8 cellular contexts compared by ENCODE assay signal in the genomic region with DNA sequence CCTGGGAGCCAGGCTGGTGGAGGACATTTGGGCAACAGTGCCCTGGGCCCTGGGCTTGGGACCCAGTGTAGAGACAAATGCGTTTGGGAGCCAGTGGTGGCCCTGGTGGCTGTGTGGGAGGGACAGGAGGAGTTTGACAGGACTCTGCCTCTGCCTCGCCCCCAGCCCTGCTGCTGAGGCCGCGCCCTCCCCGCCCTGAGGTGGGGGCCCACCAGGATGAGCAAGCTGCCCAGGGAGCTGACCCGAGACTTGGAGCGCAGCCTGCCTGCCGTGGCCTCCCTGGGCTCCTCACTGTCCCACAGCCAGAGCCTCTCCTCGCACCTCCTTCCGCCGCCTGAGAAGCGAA. TPM values are rescaled to one million over a fixed set of nuclear protein-coding genes. Genes with fewer than 3 reads are reported as not detected.
DNase-seq lines count a peak whose midpoint lies in the region; ATAC-seq, FAIRE-seq and TF ChIP-seq lines count a peak whose summit lies in the region.
"Had no signal": no experiment of that assay in that cellular context is flagged by ENCODE, and none has a peak within 500 bp of the region (broad histone marks: within the 10 kb centered on the region; RNA-seq: fewer than 3 reads in every experiment).

No MANE protein-coding gene starts in this region.

- H3K27ac ChIP-seq in A549 (no peak overlapping the region), WERI-Rb-1 (peak overlapping the region; percentile 95), mesenchymal stem cell (ENCODE audit: low read length, poor library complexity, severe bottlenecking) (no peak overlapping the region)

- peak overlapping the region in 1 of 2 experiments; percentile 2 for H2BK12ac ChIP-seq in mesenchymal stem cell (ENCODE audit: low read length in 2 of 2)

- no peak overlapping the region for H3K9ac ChIP-seq in mesenchymal stem cell (ENCODE audit: low read length)

- no peak overlapping the region for H2AFZ ChIP-seq in mesenchymal stem cell (ENCODE audit: low read depth, low read length)

- CTCF ChIA-PET in A549 (lab: Yijun Ruan, JAX): interaction anchor here (0.7 to 48.4 kb wide), 15 partner anchors 31 to 522 kb away, joined by 3 to 1581 read pairs (median 7); a partner anchor contains a TSS

- H3K9me3 ChIP-seq in A549 (no peaks in the 10 kb centered on the region), WERI-Rb-1 (ENCODE audit: severe bottlenecking) (no peaks in the 10 kb centered on the region), mesenchymal stem cell (ENCODE audit: control insufficient read depth, low read length) (no peaks in the 10 kb centered on the region)

- TF ChIP-seq RAD21 in A549 (conservative IDR thresholded peaks at IDR 0.05 in 1 of 2, IDR thresholded peaks at IDR 0.05 in 1 of 2): no peak

- TF ChIP-seq CTCF in A549 (IDR thresholded peaks at IDR 0.05) (no peak), WERI-Rb-1 (IDR thresholded peaks at IDR 0.05; ENCODE audit: low read depth, low read length) (no peak)

- H3K36me3 ChIP-seq in WERI-Rb-1: peaks cover 39% of the 10 kb centered on the region
- H3K36me3 ChIP-seq in mesenchymal stem cell (ENCODE audit: control insufficient read depth in 1 of 2, insufficient read depth in 2 of 2, low read depth in 1 of 2, low read length in 2 of 2): peaks cover 10 to 50% of the 10 kb centered on the region in 2 experiments

- POLR2A ChIA-PET in A549 (lab: Yijun Ruan, JAX): interaction anchor here (1.0 kb wide), 3 partner anchors 16 to 47 kb away, joined by 3 read pairs; a partner anchor contains a TSS

- no peak overlapping the region for H2BK15ac ChIP-seq in mesenchymal stem cell (ENCODE audit: low read depth, poor library complexity, severe bottlenecking)

- H3K4me1 ChIP-seq in A549: no peaks in the 10 kb centered on the region
- H3K4me1 ChIP-seq in mesenchymal stem cell (ENCODE audit: control insufficient read depth, insufficient read depth, low read depth, low read length): peaks cover 31% of the 10 kb centered on the region

- H3K18ac ChIP-seq in mesenchymal stem cell (ENCODE audit: low read depth in 1 of 2, low read length in 2 of 2): peak overlapping the region in 1 of 2 experiments; percentile 22

- H3K4me3 ChIP-seq in A549: no peak overlapping the region
- no peak overlapping the region for H3K4me3 ChIP-seq in WERI-Rb-1 (ENCODE audit: low read depth, low read length)
- H3K4me3 ChIP-seq in mesenchymal stem cell (ENCODE audit: insufficient read depth in 1 of 2, low read depth in 1 of 2, low read length in 2 of 2): no peak overlapping the region

- TF ChIP-seq POLR2A in A549 (IDR thresholded peaks at IDR 0.05; ENCODE audit: low read length): no peak

- H3K79me1 ChIP-seq in mesenchymal stem cell (replicated peaks; ENCODE audit: low read length, poor library complexity, severe bottlenecking): peaks cover 51% of the 10 kb centered on the region

- H3K4me2 ChIP-seq in A549 (no peak overlapping the region), mesenchymal stem cell (ENCODE audit: low read length, poor library complexity, severe bottlenecking) (no peak overlapping the region)

- no peak for FAIRE-seq in A549 (lab: Jason Lieb, UNC)

- H3K27me3 ChIP-seq in WERI-Rb-1 (ENCODE audit: insufficient read depth, low read depth, severe bottlenecking) (no peaks in the 10 kb centered on the region), mesenchymal stem cell (ENCODE audit: control insufficient read depth in 1 of 2, insufficient read depth in 1 of 2, low read length in 2 of 2) (no peaks in the 10 kb centered on the region)

- DNase-seq in A549 (ENCODE audit: low read depth in 1 of 2, low spot score in 1 of 2): no peak
- DNase-seq in WERI-Rb-1: no peak
- no peak for DNase-seq in mesenchymal stem cell
- no peak for DNase-seq in NCI-H2227 treated with DMSO at 0.1 percent for 48 hours (lab: John Stamatoyannopoulos, UW)
- no peak for DNase-seq in SHP77 treated with DMSO at 0.1 percent for 48 hours (lab: John Stamatoyannopoulos, UW)
- DNase-seq: NCI-H1048, NCI-H226 had no signal

- H3K4ac ChIP-seq in mesenchymal stem cell (ENCODE audit: low read depth in 1 of 2, low read length in 2 of 2): peak overlapping the region in 1 of 2 experiments; percentile 13

- no peak overlapping the region for H2BK120ac ChIP-seq in mesenchymal stem cell (ENCODE audit: low read depth, low read length)

- H3K23ac ChIP-seq in mesenchymal stem cell (ENCODE audit: low read length in 2 of 2): no peak overlapping the region

- H2BK5ac ChIP-seq in mesenchymal stem cell (ENCODE audit: low read depth, low read length, poor library complexity, severe bottlenecking): no peak overlapping the region

- 75% methylated on average over 10 of the region's 12 CpGs for WGBS in A549 (ENCODE audit: missing lambda C conversion rate)
- 89% methylated on average over 12 of the region's 12 CpGs for WGBS in mesenchymal stem cell

- H4K8ac ChIP-seq in mesenchymal stem cell (ENCODE audit: low read length): peak overlapping the region; percentile 31

- peak overlapping the region; percentile 35 for H4K91ac ChIP-seq in mesenchymal stem cell (ENCODE audit: low read length)

- ATAC-seq in A549 (peak; percentile 3 to 7; a peak in 3 of 6 replicates), GM19023 (IDR thresholded peaks at IDR 0.05; ENCODE audit: unreplicated experiment) (no peak)

- peak overlapping the region; percentile 11 for H2AK5ac ChIP-seq in mesenchymal stem cell (ENCODE audit: low read length, severe bottlenecking)

- TF ChIP-seq EP300 in A549 (IDR thresholded peaks at IDR 0.05): no peak

- H3K14ac ChIP-seq in mesenchymal stem cell (ENCODE audit: low read length in 2 of 2): peak overlapping the region in 1 of 2 experiments; percentile 41

TF ChIP-seq in A549, 52 proteins besides CTCF, POLR2A, EP300 and RAD21 (continues in another document):
- TF ChIP-seq, protein P1, sequence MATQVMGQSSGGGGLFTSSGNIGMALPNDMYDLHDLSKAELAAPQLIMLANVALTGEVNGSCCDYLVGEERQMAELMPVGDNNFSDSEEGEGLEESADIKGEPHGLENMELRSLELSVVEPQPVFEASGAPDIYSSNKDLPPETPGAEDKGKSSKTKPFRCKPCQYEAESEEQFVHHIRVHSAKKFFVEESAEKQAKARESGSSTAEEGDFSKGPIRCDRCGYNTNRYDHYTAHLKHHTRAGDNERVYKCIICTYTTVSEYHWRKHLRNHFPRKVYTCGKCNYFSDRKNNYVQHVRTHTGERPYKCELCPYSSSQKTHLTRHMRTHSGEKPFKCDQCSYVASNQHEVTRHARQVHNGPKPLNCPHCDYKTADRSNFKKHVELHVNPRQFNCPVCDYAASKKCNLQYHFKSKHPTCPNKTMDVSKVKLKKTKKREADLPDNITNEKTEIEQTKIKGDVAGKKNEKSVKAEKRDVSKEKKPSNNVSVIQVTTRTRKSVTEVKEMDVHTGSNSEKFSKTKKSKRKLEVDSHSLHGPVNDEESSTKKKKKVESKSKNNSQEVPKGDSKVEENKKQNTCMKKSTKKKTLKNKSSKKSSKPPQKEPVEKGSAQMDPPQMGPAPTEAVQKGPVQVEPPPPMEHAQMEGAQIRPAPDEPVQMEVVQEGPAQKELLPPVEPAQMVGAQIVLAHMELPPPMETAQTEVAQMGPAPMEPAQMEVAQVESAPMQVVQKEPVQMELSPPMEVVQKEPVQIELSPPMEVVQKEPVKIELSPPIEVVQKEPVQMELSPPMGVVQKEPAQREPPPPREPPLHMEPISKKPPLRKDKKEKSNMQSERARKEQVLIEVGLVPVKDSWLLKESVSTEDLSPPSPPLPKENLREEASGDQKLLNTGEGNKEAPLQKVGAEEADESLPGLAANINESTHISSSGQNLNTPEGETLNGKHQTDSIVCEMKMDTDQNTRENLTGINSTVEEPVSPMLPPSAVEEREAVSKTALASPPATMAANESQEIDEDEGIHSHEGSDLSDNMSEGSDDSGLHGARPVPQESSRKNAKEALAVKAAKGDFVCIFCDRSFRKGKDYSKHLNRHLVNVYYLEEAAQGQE (IDR thresholded peaks at IDR 0.05): no peak

RNA-seq across cellular contexts. Expression of a gene that starts 11.9 kb away (rescaled TPM):
- polyA plus RNA-seq in A549 (2011; rRNA removed) (0.41 and 0.67 TPM in 2 replicates), A549 (2017; fragmentation: RNase III; extraction: RNeasy Plus Mini Kit Qiagen cat#74134 plus additional on column Dnase treatment) (1.0 to 1.6 TPM (median 1.2 TPM) in 3 replicates)
- 0.40 and 0.61 TPM in 2 replicates for polyA plus RNA-seq in A549 (2012; cell fraction: cytosol; rRNA removed)
- 3.7 and 4.3 TPM in 2 replicates for polyA plus RNA-seq in A549 (2012; cell fraction: nucleus; rRNA removed)
- 0.73 and 1.2 TPM in 2 replicates for polyA minus RNA-seq in A549 (2011; rRNA and poly(A)+ RNA removed)
- polyA plus RNA-seq in mesenchymal stem cell (2013, experiment 1 of 2): 0.12 TPM
- 0.05 TPM for polyA plus RNA-seq in mesenchymal stem cell (2013, experiment 2 of 2)

RNA-seq across cellular contexts. Expression of a gene that starts 15.0 kb away (rescaled TPM):
- polyA plus RNA-seq in A549 (2011; rRNA removed) (not detected in 2 replicates), A549 (2017; fragmentation: RNase III; extraction: RNeasy Plus Mini Kit Qiagen cat#74134 plus additional on column Dnase treatment) (0.16 TPM in 1 of 3 replicates, not detected in the others)
- 0.05 and 0.16 TPM in 2 replicates for polyA plus RNA-seq in A549 (2012; cell fraction: cytosol; rRNA removed)
- polyA plus RNA-seq in A549 (2012; cell fraction: nucleus; rRNA removed): 0.12 TPM in 1 of 2 replicates, not detected in the other
- not detected in 2 replicates for polyA minus RNA-seq in A549 (2011; rRNA and poly(A)+ RNA removed)
- 0.17 TPM for polyA plus RNA-seq in mesenchymal stem cell (2013, experiment 1 of 2)
- polyA plus RNA-seq in mesenchymal stem cell (2013, experiment 2 of 2): 0.21 TPM

RNA-seq across cellular contexts. Expression of a gene that starts 16.3 kb away (rescaled TPM):
- polyA plus RNA-seq in A549 (2011; rRNA removed): 56.0 and 60.9 TPM in 2 replicates
- 83.7 and 101 TPM in 2 replicates for polyA plus RNA-seq in A549 (2012; cell fraction: cytosol; rRNA removed)
- 261 and 339 TPM in 2 replicates for polyA plus RNA-seq in A549 (2012; cell fraction: nucleus; rRNA removed)
- polyA plus RNA-seq in A549 (2017; fragmentation: RNase III; extraction: RNeasy Plus Mini Kit Qiagen cat#74134 plus additional on column Dnase treatment): 53.0 to 56.1 TPM (median 54.6 TPM) in 3 replicates
- polyA minus RNA-seq in A549 (2011; rRNA and poly(A)+ RNA removed): 77.8 and 87.0 TPM in 2 replicates
- 64.0 TPM for polyA plus RNA-seq in mesenchymal stem cell (2013, experiment 1 of 2)
- polyA plus RNA-seq in mesenchymal stem cell (2013, experiment 2 of 2): 60.0 TPM

RNA-seq across cellular contexts. Expression of a gene that starts 26.5 kb away (rescaled TPM):
- 0.07 and 0.10 TPM in 2 replicates for polyA plus RNA-seq in A549 (2011; rRNA removed)
- 0.03 TPM in 1 of 2 replicates, not detected in the other for polyA plus RNA-seq in A549 (2012; cell fraction: cytosol; rRNA removed)
- not detected in 2 replicates for polyA plus RNA-seq in A549 (2012; cell fraction: nucleus; rRNA removed)
- not detected in 3 replicates for polyA plus RNA-seq in A549 (2017; fragmentation: RNase III; extraction: RNeasy Plus Mini Kit Qiagen cat#74134 plus additional on column Dnase treatment)
- not detected in 2 replicates for polyA minus RNA-seq in A549 (2011; rRNA and poly(A)+ RNA removed)
- not detected for polyA plus RNA-seq in mesenchymal stem cell (2013, experiment 1 of 2)
- not detected for polyA plus RNA-seq in mesenchymal stem cell (2013, experiment 2 of 2)

RNA-seq across cellular contexts. Expression of a gene that starts 34.6 kb away (rescaled TPM):
- polyA plus RNA-seq in A549 (2011; rRNA removed): 8.5 and 10.6 TPM in 2 replicates
- 8.7 and 11.2 TPM in 2 replicates for polyA plus RNA-seq in A549 (2012; cell fraction: cytosol; rRNA removed)
- 45.5 and 48.0 TPM in 2 replicates for polyA plus RNA-seq in A549 (2012; cell fraction: nucleus; rRNA removed)
- 6.2 to 8.0 TPM (median 7.3 TPM) in 3 replicates for polyA plus RNA-seq in A549 (2017; fragmentation: RNase III; extraction: RNeasy Plus Mini Kit Qiagen cat#74134 plus additional on column Dnase treatment)
- 15.5 and 18.5 TPM in 2 replicates for polyA minus RNA-seq in A549 (2011; rRNA and poly(A)+ RNA removed)
- 6.1 TPM for polyA plus RNA-seq in mesenchymal stem cell (2013, experiment 1 of 2)
- 5.9 TPM for polyA plus RNA-seq in mesenchymal stem cell (2013, experiment 2 of 2)
